1 cellular context compared by ENCODE assay signal in the genomic region with DNA sequence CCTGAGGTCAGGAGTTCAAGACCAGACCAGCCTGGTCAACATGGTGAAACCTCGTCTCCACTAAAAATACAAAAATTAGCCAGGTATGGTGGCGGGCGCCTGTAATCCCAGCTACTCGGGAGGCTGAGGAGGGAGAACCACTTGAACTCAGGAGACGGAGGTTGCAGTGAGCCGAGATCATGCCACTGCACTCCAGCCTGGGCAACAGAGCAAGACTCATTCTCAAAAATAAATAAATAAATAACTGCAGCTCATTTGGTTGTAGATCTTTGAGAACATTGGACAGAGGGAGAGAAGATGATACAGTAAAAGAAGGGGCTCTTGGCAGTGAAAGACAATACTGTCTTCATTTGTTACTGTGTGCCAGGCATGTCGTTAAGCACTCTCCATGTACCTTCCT.
TF ChIP-seq lines count a peak whose summit lies in the region.

No MANE protein-coding gene starts in this region.

TF ChIP-seq in HEK293, 187 proteins besides CTCF, POLR2A, EP300 and RAD21:
- TF ChIP-seq SETDB1 (IDR thresholded peaks at IDR 0.05; ENCODE audit: insufficient read length, low read length) (peak; percentile 12), ZNF121 (tag by site-specific recombination; IDR thresholded peaks at IDR 0.05) (peak; percentile 68; the same call in 1 of the 2 replicates)
